11 cellular contexts compared by ENCODE assay signal in genomic region chr2:100741880-100742814, GRCh38.
A peak's percentile ranks its signal among the peaks of the same experiment; 100 is the strongest.
DNase-seq lines count a peak whose midpoint lies in the region; ATAC-seq and FAIRE-seq lines count a peak whose summit lies in the region.
"Had no signal": no experiment of that assay in that cellular context is flagged by ENCODE, and none has a peak within 500 bp of the region (broad histone marks: within the 10 kb centered on the region; RNA-seq: fewer than 3 reads in every experiment).

No MANE protein-coding gene starts in this region.

- H3K9ac ChIP-seq in duodenal mucosa (ENCODE audit: low read depth in 1 of 2, low read length in 2 of 2), result no peak overlapping the region
- H3K9ac ChIP-seq: BLaER1 treated with 17β-estradiol and CSF1 and Interleukin-3, amounts not matched to agents 10 nM and 100 nM; KMS-11 had no signal

- peak; percentile 94 for FAIRE-seq in urothelium cell line (lab: Jason Lieb, UNC)

- H3K4me1 ChIP-seq in duodenal mucosa (ENCODE audit: control insufficient read depth in 1 of 2, insufficient read depth in 2 of 2, low read length in 2 of 2) (peaks cover 4 to 14% of the 10 kb centered on the region in 2 donors), mesodermal cell (ENCODE audit: control insufficient read depth, insufficient read depth, low read length, poor library complexity, severe bottlenecking) (no peaks in the 10 kb centered on the region)
- H3K4me1 ChIP-seq: BLaER1 treated with 17β-estradiol and CSF1 and Interleukin-3, amounts not matched to agents 10 nM and 100 nM had no signal

- H3K36me3 ChIP-seq in duodenal mucosa (ENCODE audit: control insufficient read depth in 1 of 2, insufficient read depth in 2 of 2, low read length in 2 of 2) (no peaks in the 10 kb centered on the region), mesodermal cell (ENCODE audit: control insufficient read depth, insufficient read depth, low read length) (no peaks in the 10 kb centered on the region)
- H3K36me3 ChIP-seq: BLaER1 treated with 17β-estradiol and CSF1 and Interleukin-3, amounts not matched to agents 10 nM and 100 nM had no signal

- ATAC-seq in activated naive CD8-positive, alpha-beta T cell treated with anti-CD3 and anti-CD28 coated beads, Interleukin-2, amount 50 U/mL, for 24 hours, result peak; percentile 33

- H3K36me3 Mint-ChIP-seq in activated naive CD8-positive, alpha-beta T cell treated with anti-CD3 and anti-CD28 coated beads, Interleukin-2, amount 50 U/mL, for 24 hours (ENCODE audit: low read depth), result no peaks in the 10 kb centered on the region
- no peaks in the 10 kb centered on the region for H3K36me3 Mint-ChIP-seq in activated naive CD8-positive, alpha-beta T cell treated with anti-CD3 and anti-CD28 coated beads for 36 hours

- peaks cover 6% of the 10 kb centered on the region for H3K4me1 Mint-ChIP-seq in activated naive CD8-positive, alpha-beta T cell treated with anti-CD3 and anti-CD28 coated beads, Interleukin-2, amount 50 U/mL, for 24 hours
- peaks cover 8% of the 10 kb centered on the region for H3K4me1 Mint-ChIP-seq in activated naive CD8-positive, alpha-beta T cell treated with anti-CD3 and anti-CD28 coated beads for 36 hours

- H3K9me3 Mint-ChIP-seq in activated naive CD8-positive, alpha-beta T cell treated with anti-CD3 and anti-CD28 coated beads, Interleukin-2, amount 50 U/mL, for 24 hours, result no peaks in the 10 kb centered on the region
- no peaks in the 10 kb centered on the region for H3K9me3 Mint-ChIP-seq in activated naive CD8-positive, alpha-beta T cell treated with anti-CD3 and anti-CD28 coated beads for 36 hours

- peaks cover 3% of the 10 kb centered on the region for H3K27me3 Mint-ChIP-seq in activated naive CD8-positive, alpha-beta T cell treated with anti-CD3 and anti-CD28 coated beads, Interleukin-2, amount 50 U/mL, for 24 hours
- peaks cover 10% of the 10 kb centered on the region for H3K27me3 Mint-ChIP-seq in activated naive CD8-positive, alpha-beta T cell treated with anti-CD3 and anti-CD28 coated beads for 36 hours

- H3K4me3 ChIP-seq in duodenal mucosa (ENCODE audit: low read depth in 1 of 2, low read length in 2 of 2) (no peak overlapping the region), mesodermal cell (ENCODE audit: extremely low read depth, insufficient read depth, low read length, poor library complexity, severe bottlenecking) (no peak overlapping the region)
- H3K4me3 ChIP-seq: BLaER1 treated with 17β-estradiol and CSF1 and Interleukin-3, amounts not matched to agents 10 nM and 100 nM had no signal

- peaks cover 0 to 4% of the 10 kb centered on the region in 2 donors for H3K27me3 ChIP-seq in duodenal mucosa (ENCODE audit: control insufficient read depth in 1 of 2, insufficient read depth in 2 of 2, low read length in 2 of 2)
- H3K27me3 ChIP-seq: BLaER1 treated with 17β-estradiol and CSF1 and Interleukin-3, amounts not matched to agents 10 nM and 100 nM had no signal

- WGBS in mesodermal cell (ENCODE audit: insufficient coverage in 2 of 2), 2 experiments, result 83 to 92% methylated on average over 3 to 4 of the region's 7 CpGs

- H3K9me3 ChIP-seq in duodenal mucosa (ENCODE audit: control insufficient read depth in 1 of 2, low read length in 2 of 2) (no peaks in the 10 kb centered on the region), mesodermal cell (ENCODE audit: control insufficient read depth, low read length) (no peaks in the 10 kb centered on the region)
- H3K9me3 ChIP-seq: BLaER1 treated with 17β-estradiol and CSF1 and Interleukin-3, amounts not matched to agents 10 nM and 100 nM had no signal

- H3K27ac ChIP-seq in duodenal mucosa (ENCODE audit: low read depth, low read length), result peak overlapping the region; percentile 42
- peak overlapping the region; percentile 20 for H3K27ac ChIP-seq in mesodermal cell (ENCODE audit: low read depth, low read length, severe bottlenecking)
- H3K27ac ChIP-seq: BLaER1 treated with 17β-estradiol and CSF1 and Interleukin-3, amounts not matched to agents 10 nM and 100 nM; KMS-11 had no signal

- H3K4me3 Mint-ChIP-seq in activated naive CD8-positive, alpha-beta T cell treated with anti-CD3 and anti-CD28 coated beads, Interleukin-2, amount 50 U/mL, for 24 hours, result no peak overlapping the region
- H3K4me3 Mint-ChIP-seq in activated naive CD8-positive, alpha-beta T cell treated with anti-CD3 and anti-CD28 coated beads for 36 hours, result no peak overlapping the region

- no peak for DNase-seq in activated naive CD8-positive, alpha-beta T cell treated with anti-CD3 and anti-CD28 coated beads, Interleukin-2, amount 50 U/mL, for 24 hours
- no peak for DNase-seq in activated naive CD8-positive, alpha-beta T cell treated with anti-CD3 and anti-CD28 coated beads for 36 hours
- DNase-seq in urothelium cell line (ENCODE audit: low spot score) (peak; percentile 65), DMS53 (lab: John Stamatoyannopoulos, UW) (no peak), NCI-H1092 (lab: John Stamatoyannopoulos, UW) (no peak), HPDE6-E6E7 (ENCODE audit: extremely low spot score) (no peak)
- DNase-seq: activated T-cell treated with anti-CD3 and anti-CD28 coated beads for 4 hours had no signal

- no peak overlapping the region for H3K27ac Mint-ChIP-seq in activated naive CD8-positive, alpha-beta T cell treated with anti-CD3 and anti-CD28 coated beads, Interleukin-2, amount 50 U/mL, for 24 hours
- no peak overlapping the region for H3K27ac Mint-ChIP-seq in activated naive CD8-positive, alpha-beta T cell treated with anti-CD3 and anti-CD28 coated beads for 36 hours
